8 cellular contexts compared by ENCODE assay signal in the genomic region with DNA sequence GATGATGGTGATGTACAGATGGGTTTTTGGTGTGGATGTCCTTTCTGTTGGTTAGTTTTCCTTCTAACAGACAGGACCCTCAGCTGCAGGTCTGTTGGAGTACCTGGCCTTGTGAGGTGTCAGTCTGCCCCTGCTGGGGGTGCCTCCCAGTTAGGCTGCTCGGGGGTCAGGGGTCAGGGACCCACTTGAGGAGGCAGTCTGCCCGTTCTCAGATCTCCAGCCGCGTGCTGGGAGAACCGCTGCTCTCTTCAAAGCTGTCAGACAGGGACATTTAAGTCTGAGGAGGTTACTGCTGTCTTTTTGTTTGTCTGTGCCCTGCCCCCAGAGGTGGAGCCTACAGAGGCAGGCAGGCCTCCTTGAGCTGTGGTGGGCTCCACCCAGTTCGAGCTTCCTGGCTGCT.
A peak's percentile ranks its signal among the peaks of the same experiment; 100 is the strongest.
DNase-seq lines count a peak whose midpoint lies in the region; ATAC-seq, FAIRE-seq and TF ChIP-seq lines count a peak whose summit lies in the region.
"Not testable (repeated sequence)": the region's sequence is repeated elsewhere in the genome, so short reads cannot be mapped to it uniquely, and the experiment has no call there.

No MANE protein-coding gene starts in this region.

- not testable (repeated sequence) for TF ChIP-seq EP300 in stomach (IDR thresholded peaks at IDR 0.05)

- H3K4me3 ChIP-seq in CD4-positive, CD25-positive, alpha-beta regulatory T cell (ENCODE audit: low read depth, low read length), result not testable (repeated sequence)
- H3K4me3 ChIP-seq in HUES64 (ENCODE audit: low read length) (peak overlapping the region; percentile 57), endothelial cell of umbilical vein (replicated peaks in 1 of 3; ENCODE audit: insufficient read depth in 1 of 3, low read depth in 1 of 3, low read length in 3 of 3) (peak overlapping the region in 1 of 3 experiments; percentile 36), iPS-20b (ENCODE audit: low read length) (peak overlapping the region; percentile 62; the same call in 1 of the 2 replicates), stomach (peak overlapping the region; percentile 30 to 43 (median 32))

- not testable (repeated sequence) for ATAC-seq in CD4-positive, CD25-positive, alpha-beta regulatory T cell (ENCODE audit: low read depth in 2 of 2); activated CD4-positive, alpha-beta T cell treated with anti-CD3 and anti-CD28 coated beads for 36 hours; activated naive CD8-positive, alpha-beta T cell treated with anti-CD3 and anti-CD28 coated beads, Interleukin-2, amount 50 U/mL, for 24 hours

- H2AFZ ChIP-seq in endothelial cell of umbilical vein (ENCODE audit: low read depth, low read length), result not testable (repeated sequence)

- not testable (repeated sequence) for TF ChIP-seq POLR2A in endothelial cell of umbilical vein (IDR thresholded peaks at IDR 0.05; ENCODE audit: low read depth, low read length); stomach (IDR thresholded peaks at IDR 0.05)

- TF ChIP-seq CTCF in endothelial cell of umbilical vein (IDR thresholded peaks at IDR 0.05; ENCODE audit: extremely low read depth in 1 of 2, insufficient read depth in 1 of 2, low read depth in 1 of 2, low read length in 2 of 2); nephron progenitor cell (IDR thresholded peaks at IDR 0.05); stomach (IDR thresholded peaks at IDR 0.05): not testable (repeated sequence)

- not testable (repeated sequence) for H3K27me3 Mint-ChIP-seq in CD4-positive, CD25-positive, alpha-beta regulatory T cell; activated CD4-positive, alpha-beta T cell treated with anti-CD3 and anti-CD28 coated beads for 36 hours; activated naive CD8-positive, alpha-beta T cell treated with anti-CD3 and anti-CD28 coated beads, Interleukin-2, amount 50 U/mL, for 24 hours; nephron progenitor cell (ENCODE audit: low read depth, poor library complexity)

- FAIRE-seq in endothelial cell of umbilical vein (lab: Jason Lieb, UNC), result not testable (repeated sequence)

- peak overlapping the region; percentile 64 to 84 (median 76) for H3K4me3 Mint-ChIP-seq in CD4-positive, CD25-positive, alpha-beta regulatory T cell
- H3K4me3 Mint-ChIP-seq in activated CD4-positive, alpha-beta T cell treated with anti-CD3 and anti-CD28 coated beads for 36 hours, result peak overlapping the region; percentile 56
- H3K4me3 Mint-ChIP-seq in activated naive CD8-positive, alpha-beta T cell treated with anti-CD3 and anti-CD28 coated beads, Interleukin-2, amount 50 U/mL, for 24 hours, result peak overlapping the region; percentile 71
- peak overlapping the region; percentile 80 for H3K4me3 Mint-ChIP-seq in nephron progenitor cell

- not testable (repeated sequence) for H3K9me3 ChIP-seq in CD4-positive, CD25-positive, alpha-beta regulatory T cell (ENCODE audit: control insufficient read depth in 2 of 2, low read length in 2 of 2); HUES64 (ENCODE audit: insufficient read depth, low read depth, low read length); endothelial cell of umbilical vein (replicated peaks; ENCODE audit: control insufficient read depth, insufficient read depth, low read length); iPS-20b (ENCODE audit: insufficient read depth, low read depth, low read length); stomach

- not testable (repeated sequence) for H3K79me2 ChIP-seq in endothelial cell of umbilical vein (ENCODE audit: control insufficient read depth, insufficient read depth, low read length)

- not testable (repeated sequence) for H3K9me3 Mint-ChIP-seq in CD4-positive, CD25-positive, alpha-beta regulatory T cell; activated CD4-positive, alpha-beta T cell treated with anti-CD3 and anti-CD28 coated beads for 36 hours (ENCODE audit: low read depth); activated naive CD8-positive, alpha-beta T cell treated with anti-CD3 and anti-CD28 coated beads, Interleukin-2, amount 50 U/mL, for 24 hours
- H3K9me3 Mint-ChIP-seq in nephron progenitor cell, result peaks cover 25% of the 10 kb centered on the region

- not testable (repeated sequence) for H4K20me1 ChIP-seq in endothelial cell of umbilical vein (replicated peaks; ENCODE audit: control insufficient read depth, extremely low read depth, insufficient read depth, low read length)

- not testable (repeated sequence) for H3K4me1 ChIP-seq in CD4-positive, CD25-positive, alpha-beta regulatory T cell (ENCODE audit: control insufficient read depth, insufficient read depth, low read length, poor library complexity, severe bottlenecking); HUES64 (ENCODE audit: insufficient read depth, low read length); endothelial cell of umbilical vein (ENCODE audit: control insufficient read depth, extremely low read depth, insufficient read depth, low read length); iPS-20b (ENCODE audit: insufficient read depth, low read length); stomach

- dilution Hi-C loops in endothelial cell of umbilical vein (cut with MboI; ENCODE audit: extremely low pct_ligation_motif_present, low sequenced_read_pairs), result not testable (repeated sequence)

- not testable (repeated sequence) for H3K9me1 ChIP-seq in endothelial cell of umbilical vein (replicated peaks; ENCODE audit: control insufficient read depth, extremely low read depth, insufficient read depth, low read length)

- CTCF ChIA-PET in activated CD4-positive, alpha-beta T cell treated with anti-CD3 and anti-CD28 coated beads for 36 hours (lab: Charles Lee), result interaction anchor here (0.7 to 1.4 kb wide), 2 partner anchors 11 to 1316 kb away, joined by 3 read pairs; no protein-coding TSS in a partner anchor
- CTCF ChIA-PET in endothelial cell of umbilical vein (lab: Charles Lee), result interaction anchor here (1.1 to 1.4 kb wide), 2 partner anchors 27 to 44 kb away, joined by 3 to 4 read pairs; no protein-coding TSS in a partner anchor

- not testable (repeated sequence) for DNase-seq in CD4-positive, CD25-positive, alpha-beta regulatory T cell; activated CD4-positive, alpha-beta T cell treated with anti-CD3 and anti-CD28 coated beads for 36 hours; activated naive CD8-positive, alpha-beta T cell treated with anti-CD3 and anti-CD28 coated beads, Interleukin-2, amount 50 U/mL, for 24 hours; endothelial cell of umbilical vein (ENCODE audit: low read depth, low spot score); nephron progenitor cell; stomach

- BruUV-seq in endothelial cell of umbilical vein (replicated peaks; lab: Mats Ljungman, UMichigan), result not testable (repeated sequence)

- not testable (repeated sequence) for H3K4me2 ChIP-seq in endothelial cell of umbilical vein (ENCODE audit: insufficient read depth, low read length)

- H3K27me3 ChIP-seq in CD4-positive, CD25-positive, alpha-beta regulatory T cell (ENCODE audit: control insufficient read depth, insufficient read depth, low read length); HUES64 (ENCODE audit: insufficient read depth, low read length); endothelial cell of umbilical vein (ENCODE audit: control insufficient read depth in 2 of 2, insufficient read depth in 2 of 2, low read length in 2 of 2); iPS-20b (ENCODE audit: insufficient read depth, low read length); stomach: not testable (repeated sequence)

- H3K4me1 Mint-ChIP-seq in CD4-positive, CD25-positive, alpha-beta regulatory T cell, result peaks cover 11 to 37% (median 20%) of the 10 kb centered on the region in 4 donors
- H3K4me1 Mint-ChIP-seq in activated CD4-positive, alpha-beta T cell treated with anti-CD3 and anti-CD28 coated beads for 36 hours, result peaks cover 28% of the 10 kb centered on the region
- H3K4me1 Mint-ChIP-seq in activated naive CD8-positive, alpha-beta T cell treated with anti-CD3 and anti-CD28 coated beads, Interleukin-2, amount 50 U/mL, for 24 hours, result peaks cover 16% of the 10 kb centered on the region
- peaks cover 22% of the 10 kb centered on the region for H3K4me1 Mint-ChIP-seq in nephron progenitor cell

- not testable (repeated sequence) for H3K27ac ChIP-seq in CD4-positive, CD25-positive, alpha-beta regulatory T cell (ENCODE audit: insufficient read depth, low read length, poor library complexity, severe bottlenecking); HUES64 (ENCODE audit: low read depth, low read length); endothelial cell of umbilical vein (ENCODE audit: insufficient read depth, low read depth, low read length); iPS-20b (ENCODE audit: low read length); stomach

- 26% methylated on average over 4 of the region's 6 CpGs for WGBS in HUES64
- 14 to 48% (median 38%) methylated on average over 5 of the region's 6 CpGs for WGBS in stomach, 5 donors

- not testable (repeated sequence) for H3K36me3 Mint-ChIP-seq in CD4-positive, CD25-positive, alpha-beta regulatory T cell; activated CD4-positive, alpha-beta T cell treated with anti-CD3 and anti-CD28 coated beads for 36 hours (ENCODE audit: low read depth); activated naive CD8-positive, alpha-beta T cell treated with anti-CD3 and anti-CD28 coated beads, Interleukin-2, amount 50 U/mL, for 24 hours (ENCODE audit: low read depth)
- H3K36me3 Mint-ChIP-seq in nephron progenitor cell (ENCODE audit: low read depth), result peaks cover 36% of the 10 kb centered on the region

- not testable (repeated sequence) for H3K9ac ChIP-seq in HUES64 (ENCODE audit: low read depth, low read length)
- H3K9ac ChIP-seq in endothelial cell of umbilical vein (replicated peaks; ENCODE audit: extremely low read depth, insufficient read depth, low read length) (peak overlapping the region; percentile 16), iPS-20b (ENCODE audit: low read depth, low read length) (peak overlapping the region; percentile 78; the same call in 1 of the 2 replicates)

- not testable (repeated sequence) for H3K36me3 ChIP-seq in CD4-positive, CD25-positive, alpha-beta regulatory T cell (ENCODE audit: control insufficient read depth, insufficient read depth, low read length); HUES64 (ENCODE audit: insufficient read depth, low read length); endothelial cell of umbilical vein (ENCODE audit: control insufficient read depth in 2 of 2, extremely low read depth in 1 of 2, insufficient read depth in 2 of 2, low read length in 2 of 2); iPS-20b (ENCODE audit: insufficient read depth, low read depth, low read length); stomach

- POLR2A ChIA-PET in activated CD4-positive, alpha-beta T cell treated with anti-CD3 and anti-CD28 coated beads for 36 hours (lab: Charles Lee); endothelial cell of umbilical vein (lab: Charles Lee): not testable (repeated sequence)

- H3K27ac Mint-ChIP-seq in CD4-positive, CD25-positive, alpha-beta regulatory T cell, result peak overlapping the region in 1 of 3 donors; percentile 69
- H3K27ac Mint-ChIP-seq in activated CD4-positive, alpha-beta T cell treated with anti-CD3 and anti-CD28 coated beads for 36 hours; activated naive CD8-positive, alpha-beta T cell treated with anti-CD3 and anti-CD28 coated beads, Interleukin-2, amount 50 U/mL, for 24 hours: not testable (repeated sequence)
- H3K27ac Mint-ChIP-seq in nephron progenitor cell, result peak overlapping the region; percentile 95

- intact Hi-C loops in activated CD4-positive, alpha-beta T cell treated with anti-CD3 and anti-CD28 coated beads for 36 hours (cut with DNase I, micrococcal nuclease); endothelial cell of umbilical vein (cut with micrococcal nuclease); stomach (cut with DNase I; ENCODE audit: low total_unique reads): not testable (repeated sequence)
